ENCODE assay signal across 9 cellular contexts in the genomic region with DNA sequence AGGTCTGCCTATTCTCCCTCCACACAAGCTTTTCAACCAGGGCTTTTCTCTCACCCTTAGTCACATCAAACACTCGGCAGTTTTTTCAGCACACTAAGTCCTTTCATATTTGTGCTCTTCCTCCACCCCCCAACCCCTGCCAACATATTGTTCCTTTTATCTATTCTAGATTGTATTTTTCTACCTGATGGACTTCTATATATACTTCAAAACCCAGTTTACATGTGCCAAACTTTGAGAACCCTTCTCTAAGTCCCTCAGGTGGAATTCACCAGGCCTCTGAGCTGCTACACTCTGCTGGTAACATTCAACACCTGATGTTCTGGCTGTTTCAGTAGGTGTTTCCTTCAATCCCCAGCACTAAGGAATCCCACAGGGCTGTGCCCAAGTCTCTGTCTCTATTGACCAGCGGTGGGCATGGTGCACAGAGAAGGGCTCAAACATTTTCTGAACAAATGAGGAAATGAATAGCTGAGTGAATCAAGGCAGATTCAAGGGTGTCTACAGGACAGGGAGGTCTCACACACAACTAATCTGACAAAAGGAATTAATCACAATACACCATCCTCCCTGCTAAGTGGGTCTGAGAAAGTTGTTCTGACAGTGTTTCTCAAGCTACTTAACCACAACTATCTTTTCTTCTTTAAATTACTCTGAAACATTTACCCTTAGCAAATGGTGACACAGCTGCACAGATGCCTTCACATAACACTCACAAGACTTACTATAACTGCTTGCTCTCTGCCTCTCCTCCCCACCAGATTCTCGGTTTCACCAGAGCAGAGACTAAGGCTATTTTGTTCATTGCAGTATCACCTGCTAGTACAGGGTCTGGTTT.
DNase-seq lines count a peak whose midpoint lies in the region; ATAC-seq and TF ChIP-seq lines count a peak whose summit lies in the region.
"Had no signal": no experiment of that assay in that cellular context is flagged by ENCODE, and none has a peak within 500 bp of the region (broad histone marks: within the 10 kb centered on the region; RNA-seq: fewer than 3 reads in every experiment).

No MANE protein-coding gene starts in this region.

- H2BK12ac ChIP-seq in trophoblast cell (ENCODE audit: low read length) = no peak overlapping the region

- H2BK5ac ChIP-seq in trophoblast cell (ENCODE audit: low read depth, low read length, poor library complexity) = no peak overlapping the region

- no peak overlapping the region for H2BK120ac ChIP-seq in trophoblast cell (ENCODE audit: insufficient read depth, low read length, poor library complexity)

- H3K27me3 ChIP-seq in trophoblast cell (ENCODE audit: insufficient read depth, low read length) = no peaks in the 10 kb centered on the region
- H3K27me3 ChIP-seq: stomach had no signal

- no peak overlapping the region for H4K12ac ChIP-seq in trophoblast cell (ENCODE audit: low read depth, low read length)

- no peak overlapping the region for H3K4me3 ChIP-seq in trophoblast cell (ENCODE audit: low read depth, low read length)
- H3K4me3 ChIP-seq: stomach had no signal

- CTCF ChIA-PET in RWPE1 (lab: Yijun Ruan, JAX) = interaction anchor here (0.6 kb wide), 2 partner anchors 44 to 514 kb away, joined by 3 to 7 read pairs; no protein-coding TSS in a partner anchor

- H3K27ac ChIP-seq in RWPE1 (no peak overlapping the region), trophoblast cell (ENCODE audit: low read depth, low read length) (no peak overlapping the region)
- H3K27ac ChIP-seq: stomach had no signal

- no peaks in the 10 kb centered on the region for H3K4me1 Mint-ChIP-seq in immature natural killer cell

- no peak overlapping the region for H3K9ac ChIP-seq in trophoblast cell (ENCODE audit: low read length)

- WGBS in trophoblast cell (ENCODE audit: extremely low coverage, insufficient coverage, insufficient read length) = no CpG with 5 or more reads among the region's 3 CpGs

- no peak for DNase-seq in RWPE1 (ENCODE audit: low spot score)
- DNase-seq in immature natural killer cell = no peak
- no peak for DNase-seq in trophoblast cell
- DNase-seq: stomach had no signal

- no peak overlapping the region for H4K8ac ChIP-seq in trophoblast cell (ENCODE audit: low read depth, low read length)

- H2AFZ ChIP-seq in trophoblast cell (ENCODE audit: insufficient read depth, low read length, poor library complexity) = no peak overlapping the region

- no peak overlapping the region for H3K4me2 ChIP-seq in trophoblast cell (ENCODE audit: low read length)

- H3K23ac ChIP-seq in trophoblast cell (ENCODE audit: low read length) = no peak overlapping the region

- H3K27me3 Mint-ChIP-seq in immature natural killer cell (ENCODE audit: low read depth in 3 of 3) = peaks cover 0 to 6% (median 6%) of the 10 kb centered on the region in 3 donors

- H3K79me1 ChIP-seq in trophoblast cell (ENCODE audit: low read length) = no peaks in the 10 kb centered on the region

- no peak overlapping the region for H3K27ac Mint-ChIP-seq in immature natural killer cell

- no peak overlapping the region for H4K91ac ChIP-seq in trophoblast cell (ENCODE audit: low read depth, low read length)

- H3K9me3 ChIP-seq in trophoblast cell (ENCODE audit: insufficient read depth, low read depth, low read length) = peaks cover 1% of the 10 kb centered on the region
- H3K9me3 ChIP-seq: stomach had no signal

- H2AK5ac ChIP-seq in trophoblast cell (ENCODE audit: low read length) = no peak overlapping the region

- POLR2A ChIA-PET in RWPE1 (lab: Yijun Ruan, JAX; ENCODE audit: low non-redundant PET) = no interaction called here

- no peaks in the 10 kb centered on the region for H3K4me1 ChIP-seq in trophoblast cell (ENCODE audit: control insufficient read depth in 1 of 2, insufficient read depth in 2 of 2, low read length in 2 of 2)
- H3K4me1 ChIP-seq: stomach had no signal

- H3K36me3 Mint-ChIP-seq in immature natural killer cell = no peaks in the 10 kb centered on the region

- no peak overlapping the region for H3K14ac ChIP-seq in trophoblast cell (ENCODE audit: low read length)

- H3K4me3 Mint-ChIP-seq in immature natural killer cell = no peak overlapping the region

- no peak overlapping the region for H3K18ac ChIP-seq in trophoblast cell (ENCODE audit: low read length)

- no peak for TF ChIP-seq CTCF in RWPE1 (conservative IDR thresholded peaks at IDR 0.05; ENCODE audit: low read depth)

- H3K79me2 ChIP-seq in trophoblast cell (ENCODE audit: control insufficient read depth, insufficient read depth, low read length, poor library complexity) = no peaks in the 10 kb centered on the region

- peaks cover 0 to 4% (median 0%) of the 10 kb centered on the region in 6 donors for H3K9me3 Mint-ChIP-seq in immature natural killer cell

- H3K36me3 ChIP-seq in trophoblast cell (ENCODE audit: control insufficient read depth in 1 of 2, insufficient read depth in 2 of 2, low read length in 2 of 2) = no peaks in the 10 kb centered on the region
- H3K36me3 ChIP-seq: stomach had no signal

- no peak overlapping the region for H3K4ac ChIP-seq in trophoblast cell (ENCODE audit: low read depth, low read length)

- ATAC-seq in GM18498 (IDR thresholded peaks at IDR 0.05; ENCODE audit: unreplicated experiment) = peak; percentile 98
- peak; percentile 85 for ATAC-seq in GM19025 (IDR thresholded peaks at IDR 0.05; ENCODE audit: low read depth, unreplicated experiment)
- peak; percentile 75 for ATAC-seq in HG02610 (IDR thresholded peaks at IDR 0.05; ENCODE audit: unreplicated experiment)
- peak; percentile 94 for ATAC-seq in HG03460 (IDR thresholded peaks at IDR 0.05; ENCODE audit: unreplicated experiment)
- ATAC-seq in HG03571 (IDR thresholded peaks at IDR 0.05; ENCODE audit: unreplicated experiment) = no peak
